9 cellular contexts compared by ENCODE assay signal in the genomic region with DNA sequence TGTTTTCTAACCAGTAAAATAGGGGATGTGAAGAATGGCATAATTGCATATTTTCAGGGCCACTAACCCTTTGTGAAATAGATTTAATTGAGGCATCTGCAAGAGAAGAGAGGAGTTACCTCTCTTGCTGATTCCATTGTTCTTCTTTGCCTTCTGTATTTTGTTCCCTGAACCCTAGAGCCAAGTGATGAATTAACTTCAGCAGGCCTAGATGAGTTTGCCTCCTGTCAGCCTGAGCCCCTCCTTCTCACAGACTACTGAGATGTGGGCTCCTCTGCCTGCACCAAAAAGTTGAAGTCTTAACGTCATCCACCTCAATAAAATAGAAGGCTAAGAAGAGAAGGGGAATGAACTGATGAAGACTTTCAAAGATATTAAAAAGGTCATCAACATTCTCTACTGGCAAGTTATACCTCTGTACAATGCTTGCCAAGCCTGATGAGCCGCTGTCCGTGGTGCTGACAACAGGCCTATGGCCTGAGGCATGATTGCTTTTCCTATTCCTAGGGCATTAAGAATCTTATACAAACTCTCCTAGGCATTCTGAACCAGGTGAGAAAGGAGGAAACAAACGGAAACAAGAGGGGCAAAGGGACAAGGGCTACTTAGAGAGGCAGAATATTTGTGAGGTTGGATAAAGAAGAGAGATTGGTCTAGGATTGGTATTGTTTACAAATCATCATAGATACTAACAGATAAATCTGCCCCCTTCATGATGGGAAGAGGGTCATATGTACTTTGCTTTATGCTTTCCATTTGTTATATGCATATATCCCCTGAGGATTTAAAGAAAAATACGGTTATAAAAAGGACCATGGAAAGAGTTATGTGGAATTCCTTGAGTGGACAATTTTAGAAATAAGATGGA. TPM values are rescaled to one million over a fixed set of nuclear protein-coding genes. Genes with fewer than 3 reads are reported as not detected.
DNase-seq lines count a peak whose midpoint lies in the region; ATAC-seq lines count a peak whose summit lies in the region.
"Had no signal": no experiment of that assay in that cellular context is flagged by ENCODE, and none has a peak within 500 bp of the region (broad histone marks: within the 10 kb centered on the region; RNA-seq: fewer than 3 reads in every experiment).

No MANE protein-coding gene starts in this region.

- DNase-seq in A172 (ENCODE audit: low spot score) (peak; percentile 41), HUDEP-2 (lab: John Stamatoyannopoulos, UW; ENCODE audit: unreplicated experiment in 76 of 76) (peak in 49 of 76 experiments; percentile 5 to 62 (median 31)), iPS-NIHi11 (ENCODE audit: low spot score) (peak; percentile 85), occipital lobe (lab: John Stamatoyannopoulos, UW) (no peak), NCI-H2081 treated with DMSO at 0.1 percent for 48 hours (lab: John Stamatoyannopoulos, UW) (no peak), NCI-H187 treated with DMSO at 0.1 percent for 48 hours (lab: John Stamatoyannopoulos, UW) (no peak)
- peak; percentile 38 for DNase-seq in activated CD4-positive, alpha-beta memory T cell treated with anti-CD3 and anti-CD28 coated beads for 36 hours

- H3K27ac Mint-ChIP-seq in activated CD4-positive, alpha-beta memory T cell treated with anti-CD3 and anti-CD28 coated beads for 36 hours, result no peak overlapping the region
- H3K27ac Mint-ChIP-seq: T-cell had no signal

- intact Hi-C loops in activated CD4-positive, alpha-beta memory T cell treated with anti-CD3 and anti-CD28 coated beads for 36 hours (cut with micrococcal nuclease), result no loop called here

- POLR2A ChIA-PET in activated CD4-positive, alpha-beta memory T cell treated with anti-CD3 and anti-CD28 coated beads for 36 hours (lab: Charles Lee), result no interaction called here

- no peak overlapping the region for H3K4me3 Mint-ChIP-seq in activated CD4-positive, alpha-beta memory T cell treated with anti-CD3 and anti-CD28 coated beads for 36 hours
- H3K4me3 Mint-ChIP-seq: T-cell had no signal

- CTCF ChIA-PET in activated CD4-positive, alpha-beta memory T cell treated with anti-CD3 and anti-CD28 coated beads for 36 hours (lab: Charles Lee), result interaction anchor here (0.6 kb wide), 1 partner anchor 60 kb away, joined by 3 read pairs; no protein-coding TSS in a partner anchor

- peaks cover 19% of the 10 kb centered on the region for H3K27me3 Mint-ChIP-seq in activated CD4-positive, alpha-beta memory T cell treated with anti-CD3 and anti-CD28 coated beads for 36 hours

- H3K36me3 Mint-ChIP-seq in activated CD4-positive, alpha-beta memory T cell treated with anti-CD3 and anti-CD28 coated beads for 36 hours, result no peaks in the 10 kb centered on the region
- H3K36me3 Mint-ChIP-seq: T-cell had no signal

- no peaks in the 10 kb centered on the region for H3K4me1 Mint-ChIP-seq in activated CD4-positive, alpha-beta memory T cell treated with anti-CD3 and anti-CD28 coated beads for 36 hours (ENCODE audit: low read depth)
- H3K4me1 Mint-ChIP-seq: T-cell had no signal

- no peak for ATAC-seq in HG03175 (IDR thresholded peaks at IDR 0.05; ENCODE audit: unreplicated experiment)
- ATAC-seq: T-cell had no signal

- H3K9me3 Mint-ChIP-seq in activated CD4-positive, alpha-beta memory T cell treated with anti-CD3 and anti-CD28 coated beads for 36 hours, result no peaks in the 10 kb centered on the region

RNA-seq across cellular contexts. Expression of gene CD24, which starts 46.8 kb away (rescaled TPM):
- 20.4 and 26.9 TPM in 2 replicates for total RNA-seq in A172 (2014; rRNA removed; shearing (Covaris generic))
- total RNA-seq in activated CD4-positive, alpha-beta memory T cell treated with anti-CD3 and anti-CD28 coated beads for 36 hours, result under 1 TPM; 0.26 to 0.51 TPM
- 1,048 TPM for total RNA-seq in occipital lobe

Comparison
In these comparisons a context has a peak if more than half of its experiments do, and no peak if none do; other contexts are left out.
1. DNase-seq: peak in A172 (single experiment), HUDEP-2 (49 of 76), activated CD4-positive, alpha-beta memory T cell treated with anti-CD3 and anti-CD28 coated beads for 36 hours (single experiment) and iPS-NIHi11 (single experiment); none in occipital lobe (single experiment), NCI-H2081 treated with DMSO at 0.1 percent for 48 hours (single experiment) and NCI-H187 treated with DMSO at 0.1 percent for 48 hours (single experiment).
2. RNA of gene CD24, which starts 46.8 kb away (total RNA-seq): 1,048 TPM in occipital lobe (single experiment); 20.4 to 26.9 TPM in A172 and 0.26 to 0.51 TPM in activated CD4-positive, alpha-beta memory T cell treated with anti-CD3 and anti-CD28 coated beads for 36 hours; every median in the first group is over 10 times any median in the second.